In genomic region chr17:10705727-10706126, GRCh38 we compare ENCODE assay signal across 15 cellular contexts.
"Had no signal": no experiment of that assay in that cellular context is flagged by ENCODE, and none has a peak within 500 bp of the region (broad histone marks: within the 10 kb centered on the region; RNA-seq: fewer than 3 reads in every experiment).

No MANE protein-coding gene starts in this region.

- H3K9me3 Mint-ChIP-seq: activated T-cell treated with anti-CD3 and anti-CD28 coated beads, Interleukin-2, amount 50 U/mL, for 4 hours; memory B cell; natural killer cell treated with Interleukin-12 subunit alpha and Interleukin-12 subunit beta and Interleukin-15 and Interleukin-18, amount 100 ng/mL, for 72 hours had no signal

- H3K4me3 ChIP-seq: colonic mucosa, esophagus muscularis mucosa, left lung had no signal

- ATAC-seq: activated CD8-positive, alpha-beta memory T cell treated with anti-CD3 and anti-CD28 coated beads, Interleukin-2, amount 10 ng/mL, durations not matched to agents 7 days and 5 days; activated T-cell treated with anti-CD3 and anti-CD28 coated beads, Interleukin-2, amount 50 U/mL, for 4 hours; left lung; natural killer cell treated with Interleukin-12 subunit alpha and Interleukin-12 subunit beta and Interleukin-15 and Interleukin-18, amount 100 ng/mL, for 72 hours had no signal

- H3K27ac Mint-ChIP-seq: activated CD8-positive, alpha-beta memory T cell treated with anti-CD3 and anti-CD28 coated beads, Interleukin-2, amount 10 ng/mL, durations not matched to agents 7 days and 5 days; memory B cell; natural killer cell treated with Interleukin-12 subunit alpha and Interleukin-12 subunit beta and Interleukin-15 and Interleukin-18, amount 100 ng/mL, for 72 hours had no signal

- H3K4me1 ChIP-seq: colonic mucosa had no signal

- DNase-seq: activated CD4-positive, alpha-beta T cell treated with anti-CD3 and anti-CD28 coated beads for 48 hours; activated CD8-positive, alpha-beta memory T cell treated with anti-CD3 and anti-CD28 coated beads, Interleukin-2, amount 10 ng/mL, durations not matched to agents 7 days and 5 days; activated gamma-delta T cell; activated T-cell treated with anti-CD3 and anti-CD28 coated beads, Interleukin-2, amount 50 U/mL, for 4 hours; amniotic stem cell; caudate nucleus; colonic mucosa; hypothalamus; kidney; left lung; stimulated activated CD4-positive, alpha-beta T cell treated with anti-CD3 and anti-CD28 coated beads, Interleukin-1b, Interleukin-23, amount 100 ng/mL, for 48 hours; T1000 had no signal

- H3K36me3 ChIP-seq: colonic mucosa had no signal

- H3K9me3 ChIP-seq: colonic mucosa, esophagus muscularis mucosa, left lung had no signal

- H3K27me3 ChIP-seq: colonic mucosa, esophagus muscularis mucosa, left lung had no signal

- H3K4me3 Mint-ChIP-seq: activated CD8-positive, alpha-beta memory T cell treated with anti-CD3 and anti-CD28 coated beads, Interleukin-2, amount 10 ng/mL, durations not matched to agents 7 days and 5 days; activated T-cell treated with anti-CD3 and anti-CD28 coated beads, Interleukin-2, amount 50 U/mL, for 4 hours; memory B cell; natural killer cell treated with Interleukin-12 subunit alpha and Interleukin-12 subunit beta and Interleukin-15 and Interleukin-18, amount 100 ng/mL, for 72 hours had no signal

- H3K27ac ChIP-seq: colonic mucosa, esophagus muscularis mucosa, left lung had no signal

- H3K27me3 Mint-ChIP-seq: activated CD8-positive, alpha-beta memory T cell treated with anti-CD3 and anti-CD28 coated beads, Interleukin-2, amount 10 ng/mL, durations not matched to agents 7 days and 5 days; memory B cell; natural killer cell treated with Interleukin-12 subunit alpha and Interleukin-12 subunit beta and Interleukin-15 and Interleukin-18, amount 100 ng/mL, for 72 hours had no signal
